In genomic region chr6:11210386-11211138, GRCh38 we compare ENCODE assay signal across 1 cellular context.
TF ChIP-seq lines count a peak whose summit lies in the region.

No MANE protein-coding gene starts in this region.

TF ChIP-seq in endothelial cell of umbilical vein, 7 proteins besides CTCF, POLR2A, EP300 and RAD21:
- no peak for TF ChIP-seq FOS (IDR thresholded peaks at IDR 0.05; ENCODE audit: borderline replicate concordance, insufficient read depth, low read length)
- no peak for TF ChIP-seq JUN (IDR thresholded peaks at IDR 0.05; ENCODE audit: borderline replicate concordance, insufficient read depth, insufficient read length, low read depth)
- TF ChIP-seq EZH2 (IDR thresholded peaks at IDR 0.05; ENCODE audit: borderline replicate concordance, low read depth, low read length, severe bottlenecking), result no peak
- no peak for TF ChIP-seq POLR2AphosphoS5 (IDR thresholded peaks at IDR 0.05; ENCODE audit: insufficient read depth, low read depth, low read length)
- no peak for TF ChIP-seq MAX (IDR thresholded peaks at IDR 0.05; ENCODE audit: insufficient read depth, insufficient read length)
- TF ChIP-seq GATA2 (IDR thresholded peaks at IDR 0.05; ENCODE audit: insufficient read depth, insufficient read length, low read depth, low read length), result no peak
- TF ChIP-seq MYC (IDR thresholded peaks at IDR 0.05; ENCODE audit: low read depth, low read length), result no peak
